11 cellular contexts compared by ENCODE assay signal in genomic region chr11:26030419-26030818, GRCh38.
"Had no signal": no experiment of that assay in that cellular context is flagged by ENCODE, and none has a peak within 500 bp of the region (broad histone marks: within the 10 kb centered on the region; RNA-seq: fewer than 3 reads in every experiment).

No MANE protein-coding gene starts in this region.

- H3K27ac Mint-ChIP-seq: GM23338, H9, HFFc6 had no signal

- H2AFZ ChIP-seq: GM23248, GM23338 had no signal

- H3K4me2 ChIP-seq: GM23338 had no signal

- H3K9ac ChIP-seq: GM23248 had no signal

- H3K4me3 Mint-ChIP-seq: GM23338, H9, HFFc6 had no signal

- H3K36me3 ChIP-seq: HAP-1 had no signal

- H3K9me3 ChIP-seq: HAP-1 had no signal

- H3K4me1 Mint-ChIP-seq: GM23338 had no signal

- ATAC-seq: GM23338, HCT116 had no signal

- H3K4me3 ChIP-seq: GM23248, GM23338, HAP-1 had no signal

- H3K27ac ChIP-seq: GM23248 had no signal

- H3K4me1 ChIP-seq: HAP-1 had no signal

- H3K9me3 Mint-ChIP-seq: GM23338, H9, HFFc6 had no signal

- FAIRE-seq: H1, H54 had no signal

- DNase-seq: GM23248, GOT3, H7, H9, HCEC 1CT, HFFc6 had no signal
